8 cellular contexts compared by ENCODE assay signal in genomic region chr16:21514474-21514840, GRCh38.
A peak's percentile ranks its signal among the peaks of the same experiment; 100 is the strongest.
DNase-seq lines count a peak whose midpoint lies in the region; ATAC-seq, FAIRE-seq and TF ChIP-seq lines count a peak whose summit lies in the region.
"Not testable (repeated sequence)": the region's sequence is repeated elsewhere in the genome, so short reads cannot be mapped to it uniquely, and the experiment has no call there.

No MANE protein-coding gene starts in this region.

- H3K9me3 ChIP-seq in CD4-positive, CD25-positive, alpha-beta regulatory T cell (ENCODE audit: control insufficient read depth in 2 of 2, low read length in 2 of 2); Karpas-422 (ENCODE audit: low read length); esophagus muscularis mucosa; HepG2 (ENCODE audit: low read length); testis: not testable (repeated sequence)

- not testable (repeated sequence) for TF ChIP-seq RAD21 in HepG2 (CRISPR knock-in tag; IDR thresholded peaks at IDR 0.05)

- WGBS in esophagus muscularis mucosa: 64% methylated on average over 14 of the region's 14 CpGs
- WGBS in HepG2 (ENCODE audit: low lambda C conversion rate): 86% methylated on average over 14 of the region's 14 CpGs
- WGBS in testis, 2 donors: 77 to 81% methylated on average over 14 of the region's 14 CpGs

- peaks cover 61% of the 10 kb centered on the region for H4K20me1 ChIP-seq in Karpas-422 (ENCODE audit: insufficient read depth, low read depth, low read length)
- H4K20me1 ChIP-seq in HepG2 (ENCODE audit: insufficient read depth, low read length): peaks cover 77% of the 10 kb centered on the region

- H3K4me3 ChIP-seq in CD4-positive, CD25-positive, alpha-beta regulatory T cell (ENCODE audit: low read depth, low read length); Karpas-422 (ENCODE audit: low read length); testis: not testable (repeated sequence)
- H3K4me3 ChIP-seq in esophagus muscularis mucosa (peak overlapping the region in 3 of 4 donors; percentile 6 to 20 (median 9)), HepG2 (replicated peaks in 1 of 3; ENCODE audit: insufficient read depth in 1 of 3, low read depth in 2 of 3, low read length in 3 of 3) (peak overlapping the region in 1 of 3 experiments; percentile 51; a peak in 2 of 6 replicates), rectal smooth muscle tissue (ENCODE audit: low read length) (peak overlapping the region; percentile 12)

- peaks cover 5 to 80% (median 40%) of the 10 kb centered on the region in 4 donors for H3K4me1 Mint-ChIP-seq in CD4-positive, CD25-positive, alpha-beta regulatory T cell
- peaks cover 72% of the 10 kb centered on the region for H3K4me1 Mint-ChIP-seq in activated CD4-positive, alpha-beta T cell treated with anti-CD3 and anti-CD28 coated beads for 36 hours
- peaks cover 48% of the 10 kb centered on the region for H3K4me1 Mint-ChIP-seq in activated naive CD8-positive, alpha-beta T cell treated with anti-CD3 and anti-CD28 coated beads, Interleukin-2, amount 10 ng/mL, durations not matched to agents 7 days and 5 days

- not testable (repeated sequence) for BruUV-seq in HepG2 (replicated peaks; lab: Mats Ljungman, UMichigan)

- CTCF ChIA-PET in activated CD4-positive, alpha-beta T cell treated with anti-CD3 and anti-CD28 coated beads for 36 hours (lab: Charles Lee): interaction anchor here (0.8 kb wide), 1 partner anchor 39 kb away, joined by 3 read pairs; no protein-coding TSS in a partner anchor
- CTCF ChIA-PET in HepG2 (lab: Yijun Ruan, JAX; ENCODE audit: low intra/inter-chr PET ratio, low total read pairs): not testable (repeated sequence)

- not testable (repeated sequence) for H3K27ac ChIP-seq in CD4-positive, CD25-positive, alpha-beta regulatory T cell (ENCODE audit: insufficient read depth, low read length, poor library complexity, severe bottlenecking)
- peak overlapping the region; percentile 44; the same call in 1 of the 2 replicates for H3K27ac ChIP-seq in Karpas-422 (ENCODE audit: low read length)
- peak overlapping the region; percentile 82 to 90 (median 87) for H3K27ac ChIP-seq in esophagus muscularis mucosa (replicated peaks in 1 of 4)
- H3K27ac ChIP-seq in HepG2 (ENCODE audit: extremely low read length, insufficient read depth, low read length): peak overlapping the region; percentile 70
- peak overlapping the region; percentile 92 for H3K27ac ChIP-seq in rectal smooth muscle tissue (ENCODE audit: low read depth, low read length)
- H3K27ac ChIP-seq in testis: peak overlapping the region; percentile 16 to 45

- POLR2A ChIA-PET in activated CD4-positive, alpha-beta T cell treated with anti-CD3 and anti-CD28 coated beads for 36 hours (lab: Charles Lee); activated naive CD8-positive, alpha-beta T cell treated with anti-CD3 and anti-CD28 coated beads, Interleukin-2, amount 10 ng/mL, durations not matched to agents 7 days and 5 days (lab: Charles Lee); HepG2 (lab: Yijun Ruan, JAX): not testable (repeated sequence)

- peaks cover 36% of the 10 kb centered on the region for H3K4me1 ChIP-seq in CD4-positive, CD25-positive, alpha-beta regulatory T cell (ENCODE audit: control insufficient read depth, insufficient read depth, low read length, poor library complexity, severe bottlenecking)
- H3K4me1 ChIP-seq in Karpas-422 (ENCODE audit: low read length): peaks cover 73% of the 10 kb centered on the region
- H3K4me1 ChIP-seq in esophagus muscularis mucosa: peaks cover 72 to 91% (median 80%) of the 10 kb centered on the region in 4 donors
- H3K4me1 ChIP-seq in HepG2 (ENCODE audit: insufficient read depth, low read length): peaks cover 86% of the 10 kb centered on the region
- peaks cover 36% of the 10 kb centered on the region for H3K4me1 ChIP-seq in rectal smooth muscle tissue (ENCODE audit: control insufficient read depth, insufficient read depth, low read length)
- H3K4me1 ChIP-seq in testis: peaks cover 59% of the 10 kb centered on the region

- H3K27me3 Mint-ChIP-seq in CD4-positive, CD25-positive, alpha-beta regulatory T cell; activated CD4-positive, alpha-beta T cell treated with anti-CD3 and anti-CD28 coated beads for 36 hours; activated naive CD8-positive, alpha-beta T cell treated with anti-CD3 and anti-CD28 coated beads, Interleukin-2, amount 10 ng/mL, durations not matched to agents 7 days and 5 days: not testable (repeated sequence)

- not testable (repeated sequence) for H3K36me3 ChIP-seq in CD4-positive, CD25-positive, alpha-beta regulatory T cell (ENCODE audit: control insufficient read depth, insufficient read depth, low read length); Karpas-422 (ENCODE audit: insufficient read depth, low read length); esophagus muscularis mucosa; rectal smooth muscle tissue (ENCODE audit: control insufficient read depth, insufficient read depth, low read length); testis (ENCODE audit: low read depth, missing control alignments)
- peaks cover 7 to 14% of the 10 kb centered on the region in 2 experiments; a peak in 4 of 5 replicates for H3K36me3 ChIP-seq in HepG2 (replicated peaks in 1 of 2; ENCODE audit: control insufficient read depth in 1 of 2, insufficient read depth in 2 of 2, low read length in 2 of 2)

- H3K4me3 Mint-ChIP-seq in CD4-positive, CD25-positive, alpha-beta regulatory T cell: peak overlapping the region in 1 of 4 donors; percentile 28
- not testable (repeated sequence) for H3K4me3 Mint-ChIP-seq in activated CD4-positive, alpha-beta T cell treated with anti-CD3 and anti-CD28 coated beads for 36 hours; activated naive CD8-positive, alpha-beta T cell treated with anti-CD3 and anti-CD28 coated beads, Interleukin-2, amount 10 ng/mL, durations not matched to agents 7 days and 5 days

- FAIRE-seq in HepG2 (lab: Jason Lieb, UNC): not testable (repeated sequence)

- not testable (repeated sequence) for H3K9me3 Mint-ChIP-seq in CD4-positive, CD25-positive, alpha-beta regulatory T cell; activated CD4-positive, alpha-beta T cell treated with anti-CD3 and anti-CD28 coated beads for 36 hours (ENCODE audit: low read depth); activated naive CD8-positive, alpha-beta T cell treated with anti-CD3 and anti-CD28 coated beads, Interleukin-2, amount 10 ng/mL, durations not matched to agents 7 days and 5 days

- H3K9me2 ChIP-seq in Karpas-422 (replicated peaks; ENCODE audit: insufficient read depth, low read length): not testable (repeated sequence)

- not testable (repeated sequence) for H3K9ac ChIP-seq in Karpas-422 (ENCODE audit: low read length); rectal smooth muscle tissue (ENCODE audit: low read length)
- peak overlapping the region; percentile 55; the same call in 1 of the 2 replicates for H3K9ac ChIP-seq in HepG2 (ENCODE audit: insufficient read depth, low read depth, low read length)

- peaks cover 91% of the 10 kb centered on the region for H3K79me2 ChIP-seq in Karpas-422 (ENCODE audit: low read length)
- H3K79me2 ChIP-seq in HepG2 (ENCODE audit: insufficient read depth, low read length): peaks cover 89% of the 10 kb centered on the region

- not testable (repeated sequence) for H3K36me3 Mint-ChIP-seq in CD4-positive, CD25-positive, alpha-beta regulatory T cell
- peaks cover 63% of the 10 kb centered on the region for H3K36me3 Mint-ChIP-seq in activated CD4-positive, alpha-beta T cell treated with anti-CD3 and anti-CD28 coated beads for 36 hours (ENCODE audit: low read depth)
- peaks cover 24% of the 10 kb centered on the region for H3K36me3 Mint-ChIP-seq in activated naive CD8-positive, alpha-beta T cell treated with anti-CD3 and anti-CD28 coated beads, Interleukin-2, amount 10 ng/mL, durations not matched to agents 7 days and 5 days

- not testable (repeated sequence) for TF ChIP-seq EP300 in esophagus muscularis mucosa (IDR thresholded peaks at IDR 0.05); HepG2 (IDR thresholded peaks at IDR 0.05; ENCODE audit: low read depth in 2 of 2, low read length in 2 of 2); HepG2 (CRISPR knock-in tag; IDR thresholded peaks at IDR 0.05; ENCODE audit: borderline replicate concordance)

- not testable (repeated sequence) for ATAC-seq in CD4-positive, CD25-positive, alpha-beta regulatory T cell (ENCODE audit: low read depth in 2 of 2); activated CD4-positive, alpha-beta T cell treated with anti-CD3 and anti-CD28 coated beads for 36 hours; activated naive CD8-positive, alpha-beta T cell treated with anti-CD3 and anti-CD28 coated beads, Interleukin-2, amount 10 ng/mL, durations not matched to agents 7 days and 5 days (ENCODE audit: low read depth); HepG2

- TF ChIP-seq CTCF in esophagus muscularis mucosa (IDR thresholded peaks at IDR 0.05); HepG2 (CRISPR knock-in tag; IDR thresholded peaks at IDR 0.05); testis (IDR thresholded peaks at IDR 0.05): not testable (repeated sequence)

- in situ Hi-C loops in HepG2 (cut with HindIII; ENCODE audit: extremely low pct_ligation_motif_present, low pct_unique_long_range_greater_than_20kb): not testable (repeated sequence)

- DNase-seq in CD4-positive, CD25-positive, alpha-beta regulatory T cell; Karpas-422; activated CD4-positive, alpha-beta T cell treated with anti-CD3 and anti-CD28 coated beads for 36 hours; activated naive CD8-positive, alpha-beta T cell treated with anti-CD3 and anti-CD28 coated beads, Interleukin-2, amount 10 ng/mL, durations not matched to agents 7 days and 5 days; esophagus muscularis mucosa (ENCODE audit: extremely low spot score); HepG2 (ENCODE audit: low spot score); testis: not testable (repeated sequence)

- not testable (repeated sequence) for H3K27me3 ChIP-seq in CD4-positive, CD25-positive, alpha-beta regulatory T cell (ENCODE audit: control insufficient read depth, insufficient read depth, low read length); Karpas-422 (ENCODE audit: low read length); esophagus muscularis mucosa; HepG2 (ENCODE audit: control insufficient read depth in 1 of 2, insufficient read depth in 2 of 2, low read length in 2 of 2); rectal smooth muscle tissue (ENCODE audit: control insufficient read depth, insufficient read depth, low read length); testis

- not testable (repeated sequence) for H3K4me2 ChIP-seq in Karpas-422 (ENCODE audit: low read depth, low read length, poor library complexity, severe bottlenecking)
- H3K4me2 ChIP-seq in HepG2 (ENCODE audit: low read depth, low read length): peak overlapping the region; percentile 72

- not testable (repeated sequence) for H2AFZ ChIP-seq in Karpas-422 (ENCODE audit: low read length); HepG2 (ENCODE audit: low read length)

- intact Hi-C loops in activated CD4-positive, alpha-beta T cell treated with anti-CD3 and anti-CD28 coated beads for 36 hours (cut with DNase I, micrococcal nuclease); esophagus muscularis mucosa (cut with DNase I); HepG2 (cut with micrococcal nuclease; ENCODE audit: unreplicated experiment); testis (cut with DNase I; ENCODE audit: low total_unique reads): not testable (repeated sequence)

- not testable (repeated sequence) for TF ChIP-seq POLR2A in esophagus muscularis mucosa (IDR thresholded peaks at IDR 0.05; ENCODE audit: low read depth); HepG2 (IDR thresholded peaks at IDR 0.05; ENCODE audit: insufficient read depth in 1 of 2, low read depth in 2 of 2, low read length in 2 of 2); testis (IDR thresholded peaks at IDR 0.05)

- peak overlapping the region; percentile 14 to 78 (median 45) for H3K27ac Mint-ChIP-seq in CD4-positive, CD25-positive, alpha-beta regulatory T cell
- H3K27ac Mint-ChIP-seq in activated CD4-positive, alpha-beta T cell treated with anti-CD3 and anti-CD28 coated beads for 36 hours: peak overlapping the region; percentile 48
- peak overlapping the region; percentile 78 for H3K27ac Mint-ChIP-seq in activated naive CD8-positive, alpha-beta T cell treated with anti-CD3 and anti-CD28 coated beads, Interleukin-2, amount 10 ng/mL, durations not matched to agents 7 days and 5 days
